In the genomic region with DNA sequence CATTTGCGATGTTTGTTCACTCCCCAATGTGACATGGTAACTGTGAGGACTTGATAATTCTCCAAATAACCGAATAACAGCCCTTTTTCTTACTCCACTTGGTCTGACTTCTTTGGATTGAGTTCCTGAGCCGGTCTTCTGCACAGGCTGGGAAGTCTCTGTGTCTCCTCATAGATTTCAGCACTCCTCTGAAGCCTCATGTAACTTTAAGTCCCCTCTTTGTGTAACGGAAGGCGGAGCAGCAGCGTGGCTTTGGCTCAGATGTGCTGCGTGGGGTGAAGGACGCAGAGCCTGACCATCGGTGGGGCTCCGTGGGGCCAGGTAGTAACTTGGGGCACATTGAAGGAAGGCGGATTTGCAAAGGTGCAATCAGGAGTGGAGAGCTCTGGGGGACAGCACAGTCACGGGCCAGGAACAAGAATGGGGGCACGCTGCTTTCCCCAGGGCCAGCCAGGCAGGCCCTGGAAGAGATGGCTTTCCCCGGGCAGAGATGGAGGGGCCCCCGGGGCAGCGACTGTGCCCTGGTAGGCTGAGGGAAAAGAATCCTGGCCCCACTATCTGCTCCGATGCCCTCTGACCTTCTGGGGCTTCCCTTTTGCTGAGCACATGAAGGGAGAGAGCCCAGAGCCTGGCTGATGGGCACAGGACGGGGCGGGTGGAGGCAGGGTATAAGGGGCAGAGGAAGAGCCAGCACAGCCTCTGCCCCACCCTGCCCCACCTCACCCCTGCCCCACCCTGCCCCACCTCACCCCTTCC, we compare ENCODE assay signal across 16 cellular contexts. TPM values are rescaled to one million over a fixed set of nuclear protein-coding genes. Genes with fewer than 3 reads are reported as not detected.
DNase-seq lines count a peak whose midpoint lies in the region; ATAC-seq and TF ChIP-seq lines count a peak whose summit lies in the region.
"Had no signal": no experiment of that assay in that cellular context is flagged by ENCODE, and none has a peak within 500 bp of the region (broad histone marks: within the 10 kb centered on the region; RNA-seq: fewer than 3 reads in every experiment).

No MANE protein-coding gene starts in this region.

- TF ChIP-seq CTCF in RWPE2 (IDR thresholded peaks at IDR 0.05; ENCODE audit: poor library complexity, severe bottlenecking) (no peak), lower lobe of right lung (IDR thresholded peaks at IDR 0.05) (no peak), spleen (IDR thresholded peaks at IDR 0.05 in 8 of 11, conservative IDR thresholded peaks at IDR 0.05 in 3 of 11) (no peak)

- H3K36me3 ChIP-seq in RWPE2 (ENCODE audit: low read depth): no peaks in the 10 kb centered on the region
- peaks cover 50% of the 10 kb centered on the region for H3K36me3 ChIP-seq in lower lobe of right lung
- H3K36me3 ChIP-seq in spleen: no peaks in the 10 kb centered on the region

- intact Hi-C loops in Right ventricle myocardium superior (cut with DNase I) (no loop called here), lower lobe of right lung (cut with DNase I) (no loop called here), spleen (cut with DNase I; ENCODE audit: low total_unique reads) (no loop called here), left colon (cut with DNase I, micrococcal nuclease) (no loop called here)

- WGBS in spleen, 5 donors: 88 to 90% (median 88%) methylated on average over 16 to 19 of the region's 19 CpGs

- H3K27ac ChIP-seq in RWPE2 (ENCODE audit: poor library complexity, severe bottlenecking) (no peak overlapping the region), lower lobe of right lung (no peak overlapping the region), spleen (no peak overlapping the region)
- H3K27ac ChIP-seq: BLaER1 had no signal

- no peak for ATAC-seq in RWPE2 (ENCODE audit: low read depth)
- no peak for ATAC-seq in Right ventricle myocardium superior (ENCODE audit: poor library complexity)
- no peak for ATAC-seq in lower lobe of right lung
- ATAC-seq in left colon: no peak
- ATAC-seq: CD8-positive, alpha-beta T cell had no signal

- no peak overlapping the region for H3K4me3 ChIP-seq in RWPE2 (ENCODE audit: severe bottlenecking)
- H3K4me3 ChIP-seq in lower lobe of right lung: no peak overlapping the region
- H3K4me3 ChIP-seq in spleen: no peak overlapping the region
- H3K4me3 ChIP-seq: BLaER1 had no signal

- H3K27me3 ChIP-seq in RWPE2 (ENCODE audit: insufficient read depth, poor library complexity, severe bottlenecking) (no peaks in the 10 kb centered on the region), lower lobe of right lung (ENCODE audit: low read depth) (no peaks in the 10 kb centered on the region), spleen (replicated peaks in 1 of 7) (peaks cover 0 to 18% (median 0%) of the 10 kb centered on the region in 7 donors)
- H3K27me3 ChIP-seq: BLaER1 had no signal

- peak; percentile 28 for DNase-seq in RWPE2 (ENCODE audit: low spot score)
- DNase-seq in Right ventricle myocardium superior: peak; percentile 50
- DNase-seq in lower lobe of right lung: peak; percentile 36
- DNase-seq in spleen: peak; percentile 51
- no peak for DNase-seq in activated effector memory CD4-positive, alpha-beta T cell treated with Interleukin-2 at 50 U/mL for 16 hours
- no peak for DNase-seq in NCI-H510A (lab: John Stamatoyannopoulos, UW)
- DNase-seq in left colon: no peak
- DNase-seq: CD8-positive, alpha-beta T cell; KG1; NCI-H1105 treated with DMSO at 0.1 percent for 48 hours; NCI-H1694; NCI-H82; OCI-M1; SIG-M5 had no signal

- no peak for TF ChIP-seq POLR2A in spleen (IDR thresholded peaks at IDR 0.05)

- H3K4me1 ChIP-seq in RWPE2 (ENCODE audit: insufficient read depth, poor library complexity, severe bottlenecking): no peaks in the 10 kb centered on the region
- no peaks in the 10 kb centered on the region for H3K4me1 ChIP-seq in lower lobe of right lung
- no peaks in the 10 kb centered on the region for H3K4me1 ChIP-seq in spleen

- H3K9me3 ChIP-seq in RWPE2 (ENCODE audit: severe bottlenecking) (no peaks in the 10 kb centered on the region), lower lobe of right lung (no peaks in the 10 kb centered on the region), spleen (no peaks in the 10 kb centered on the region)
- H3K9me3 ChIP-seq: BLaER1 had no signal

RNA-seq across cellular contexts. Expression of a gene that starts 56.8 kb away (rescaled TPM):
- total RNA-seq in Right ventricle myocardium superior (86.1 TPM), lower lobe of right lung (108 TPM), spleen (1 to 10 TPM; 3.4 to 9.7 (median 6.9) TPM), left colon (1 to 10 TPM; 4.0 to 5.8 TPM)
- 1 to 10 TPM in 2 of 3 donors, under 1 TPM in 1; 0.89 to 1.5 (median 1.4) TPM for polyA plus RNA-seq in spleen
- total RNA-seq: A673; CD8-positive, alpha-beta T cell had no signal

Comparison
In these comparisons a context has a peak if more than half of its experiments do, and no peak if none do; other contexts are left out.
1. DNase-seq: peak in RWPE2 (single experiment), Right ventricle myocardium superior (single experiment), lower lobe of right lung (single experiment) and spleen (single experiment); none in activated effector memory CD4-positive, alpha-beta T cell treated with Interleukin-2 at 50 U/mL for 16 hours (single experiment), NCI-H510A (single experiment) and left colon (0 of 2).